ENCODE assay signal across 10 cellular contexts in genomic region chr17:38572292-38572664, GRCh38. TPM values are rescaled to one million over a fixed set of nuclear protein-coding genes. Genes with fewer than 3 reads are reported as not detected.
DNase-seq lines count a peak whose midpoint lies in the region; ATAC-seq and TF ChIP-seq lines count a peak whose summit lies in the region.
"Had no signal": no experiment of that assay in that cellular context is flagged by ENCODE, and none has a peak within 500 bp of the region (broad histone marks: within the 10 kb centered on the region; RNA-seq: fewer than 3 reads in every experiment).

No MANE protein-coding gene starts in this region.

- intact Hi-C loops in activated T-helper 1 cell treated with anti-CD3 and anti-CD28 coated beads, Interleukin-12 subunit alpha, Interleukin-12 subunit beta, Interleukin-2, Interleukin-4 antibody, amounts not matched to agents 30 ng/mL and 10 ng/mL and 1 ng/mL, durations not matched to agents 14 hours and 24 hours and 36 hours (cut with micrococcal nuclease), result loop anchor here (10.0 kb wide), 1 partner anchor 827 kb away; the partner anchor contains the start of gene HNF1B

- peaks cover 4% of the 10 kb centered on the region for H3K36me3 Mint-ChIP-seq in T-cell
- H3K36me3 Mint-ChIP-seq in activated T-helper 1 cell treated with anti-CD3 and anti-CD28 coated beads, Interleukin-12 subunit alpha, Interleukin-12 subunit beta, Interleukin-2, Interleukin-4 antibody, amounts not matched to agents 30 ng/mL and 10 ng/mL and 1 ng/mL, durations not matched to agents 14 hours and 24 hours and 36 hours (ENCODE audit: low read depth), result no peaks in the 10 kb centered on the region

- H3K9me3 ChIP-seq in suprapubic skin, result no peaks in the 10 kb centered on the region

- H3K4me1 Mint-ChIP-seq in T-cell, result peaks cover 13 to 22% (median 16%) of the 10 kb centered on the region in 3 donors
- peaks cover 5% of the 10 kb centered on the region for H3K4me1 Mint-ChIP-seq in activated T-helper 1 cell treated with anti-CD3 and anti-CD28 coated beads, Interleukin-12 subunit alpha, Interleukin-12 subunit beta, Interleukin-2, Interleukin-4 antibody, amounts not matched to agents 30 ng/mL and 10 ng/mL and 1 ng/mL, durations not matched to agents 14 hours and 24 hours and 36 hours (ENCODE audit: low read depth)

- TF ChIP-seq CTCF in suprapubic skin (IDR thresholded peaks at IDR 0.05), result no peak

- CTCF ChIA-PET in T-cell (lab: Charles Lee), result no interaction called here

- H3K27ac ChIP-seq in layer of hippocampus (ENCODE audit: low read depth, low read length) (peak overlapping the region; percentile 98), suprapubic skin (no peak overlapping the region)

- peaks cover 14% of the 10 kb centered on the region for H3K4me1 ChIP-seq in suprapubic skin

- no peak for TF ChIP-seq EP300 in suprapubic skin (IDR thresholded peaks at IDR 0.05)

- H3K4me3 ChIP-seq in suprapubic skin, result peak overlapping the region; percentile 48
- H3K4me3 ChIP-seq: lung had no signal

- TF ChIP-seq POLR2A in suprapubic skin (IDR thresholded peaks at IDR 0.05), result no peak

- POLR2A ChIA-PET in T-cell (lab: Charles Lee), result no interaction called here

- no peaks in the 10 kb centered on the region for H3K36me3 ChIP-seq in suprapubic skin

- H3K9me3 Mint-ChIP-seq in T-cell, result no peaks in the 10 kb centered on the region
- H3K9me3 Mint-ChIP-seq in activated T-helper 1 cell treated with anti-CD3 and anti-CD28 coated beads, Interleukin-12 subunit alpha, Interleukin-12 subunit beta, Interleukin-2, Interleukin-4 antibody, amounts not matched to agents 30 ng/mL and 10 ng/mL and 1 ng/mL, durations not matched to agents 14 hours and 24 hours and 36 hours, result no peaks in the 10 kb centered on the region

- H3K4me3 Mint-ChIP-seq in T-cell, result peak overlapping the region; percentile 37 to 54 (median 44)
- no peak overlapping the region for H3K4me3 Mint-ChIP-seq in activated T-helper 1 cell treated with anti-CD3 and anti-CD28 coated beads, Interleukin-12 subunit alpha, Interleukin-12 subunit beta, Interleukin-2, Interleukin-4 antibody, amounts not matched to agents 30 ng/mL and 10 ng/mL and 1 ng/mL, durations not matched to agents 14 hours and 24 hours and 36 hours

- H3K27me3 Mint-ChIP-seq in T-cell, result peaks cover 87 to 88% of the 10 kb centered on the region in 2 donors
- peaks cover 70% of the 10 kb centered on the region for H3K27me3 Mint-ChIP-seq in activated T-helper 1 cell treated with anti-CD3 and anti-CD28 coated beads, Interleukin-12 subunit alpha, Interleukin-12 subunit beta, Interleukin-2, Interleukin-4 antibody, amounts not matched to agents 30 ng/mL and 10 ng/mL and 1 ng/mL, durations not matched to agents 14 hours and 24 hours and 36 hours (ENCODE audit: insufficient read depth)

- H3K27ac Mint-ChIP-seq in T-cell, result no peak overlapping the region
- H3K27ac Mint-ChIP-seq in activated T-helper 1 cell treated with anti-CD3 and anti-CD28 coated beads, Interleukin-12 subunit alpha, Interleukin-12 subunit beta, Interleukin-2, Interleukin-4 antibody, amounts not matched to agents 30 ng/mL and 10 ng/mL and 1 ng/mL, durations not matched to agents 14 hours and 24 hours and 36 hours, result no peak overlapping the region

- H3K27me3 ChIP-seq in layer of hippocampus (ENCODE audit: control insufficient read depth, insufficient read depth, low read length) (peaks cover 9% of the 10 kb centered on the region), suprapubic skin (peaks cover 90% of the 10 kb centered on the region)

- no CpG with 5 or more reads among the region's 25 CpGs for WGBS in suprapubic skin

- DNase-seq in DMS53 (lab: John Stamatoyannopoulos, UW) (peak; percentile 36), DMS53 treated with DMSO at 0.1 percent for 48 hours (lab: John Stamatoyannopoulos, UW; ENCODE audit: unreplicated experiment) (no peak), T-cell (no peak), suprapubic skin (ENCODE audit: low spot score in 2 of 2) (no peak), ecto neural progenitor cell (ENCODE audit: low spot score) (no peak), AG20443 (ENCODE audit: low spot score) (no peak)
- no peak for DNase-seq in activated T-helper 1 cell treated with anti-CD3 and anti-CD28 coated beads, Interleukin-12 subunit alpha, Interleukin-12 subunit beta, Interleukin-2, Interleukin-4 antibody, amounts not matched to agents 30 ng/mL and 10 ng/mL and 1 ng/mL, durations not matched to agents 14 hours and 24 hours and 36 hours (ENCODE audit: low spot score)
- DNase-seq: T-helper 2 cell had no signal

- no peak for ATAC-seq in T-cell (replicated peaks in 1 of 4)

RNA-seq across cellular contexts. Expression of gene SRCIN1, which starts 33.5 kb away (rescaled TPM):
- total RNA-seq in T-cell (under 1 TPM in 4 of 5 donors, not detected in 1; 0.13 to 0.85 (median 0.28) TPM), suprapubic skin (10 to 100 TPM; 11.0 to 36.5 (median 17.4) TPM)
- total RNA-seq in activated T-helper 1 cell treated with anti-CD3 and anti-CD28 coated beads, Interleukin-12 subunit alpha, Interleukin-12 subunit beta, Interleukin-2, Interleukin-4 antibody, amounts not matched to agents 30 ng/mL and 10 ng/mL and 1 ng/mL, durations not matched to agents 14 hours and 24 hours and 36 hours, result 0.22 and 0.44 TPM in 2 replicates
